ENCODE assay signal across 3 cellular contexts in genomic region chr5:95879661-95880060, GRCh38.
TF ChIP-seq lines count a peak whose summit lies in the region.

No MANE protein-coding gene starts in this region.

TF ChIP-seq in SK-N-SH treated with all-trans-retinoic acid at 6 μM for 48 hours, 23 proteins besides CTCF, POLR2A, EP300 and RAD21:
- TF ChIP-seq ISL1 (CRISPR knock-in tag; IDR thresholded peaks at IDR 0.05): no peak
- TF ChIP-seq ZFP30 (CRISPR knock-in tag; IDR thresholded peaks at IDR 0.05): no peak
- no peak for TF ChIP-seq CREB5 (CRISPR knock-in tag; IDR thresholded peaks at IDR 0.05; ENCODE audit: low read depth)
- TF ChIP-seq BACH2 (CRISPR knock-in tag; IDR thresholded peaks at IDR 0.05; ENCODE audit: borderline replicate concordance): no peak
- TF ChIP-seq ESRRG (CRISPR knock-in tag; IDR thresholded peaks at IDR 0.05): no peak
- no peak for TF ChIP-seq TCF4 (CRISPR knock-in tag; IDR thresholded peaks at IDR 0.05; ENCODE audit: borderline replicate concordance)
- no peak for TF ChIP-seq PPARA (CRISPR knock-in tag; IDR thresholded peaks at IDR 0.05; ENCODE audit: borderline replicate concordance)
- no peak for TF ChIP-seq GLIS3 (CRISPR knock-in tag; IDR thresholded peaks at IDR 0.05)
- TF ChIP-seq OSR1 (CRISPR knock-in tag; IDR thresholded peaks at IDR 0.05): no peak
- no peak for TF ChIP-seq ZC3H10 (CRISPR knock-in tag; IDR thresholded peaks at IDR 0.05)
- no peak for TF ChIP-seq TSHZ2 (CRISPR knock-in tag; IDR thresholded peaks at IDR 0.05)
- no peak for TF ChIP-seq TOX (CRISPR knock-in tag; IDR thresholded peaks at IDR 0.05; ENCODE audit: borderline replicate concordance)
- TF ChIP-seq CSDC2 (CRISPR knock-in tag; IDR thresholded peaks at IDR 0.05): no peak
- no peak for TF ChIP-seq CSRNP3 (CRISPR knock-in tag; IDR thresholded peaks at IDR 0.05)
- TF ChIP-seq ZFP3 (CRISPR knock-in tag; IDR thresholded peaks at IDR 0.05): no peak

TF ChIP-seq in SK-N-SH, 30 proteins besides CTCF, POLR2A, EP300 and RAD21 (continued from another document):
- TF ChIP-seq IRF3 (IDR thresholded peaks at IDR 0.05; ENCODE audit: low read depth, low read length) (no peak), POLR2AphosphoS5 (IDR thresholded peaks at IDR 0.05; ENCODE audit: low read depth, low read length) (no peak), FOSL2 (IDR thresholded peaks at IDR 0.05; ENCODE audit: borderline replicate concordance, low read depth) (no peak), EZH2phosphoT487 (IDR thresholded peaks at IDR 0.05; ENCODE audit: borderline replicate concordance, low read depth) (no peak), USF1 (IDR thresholded peaks at IDR 0.05; ENCODE audit: borderline replicate concordance, low read depth) (no peak), JUND (IDR thresholded peaks at IDR 0.05) (no peak), GATA2 (CRISPR knock-in tag; IDR thresholded peaks at IDR 0.05) (no peak), PBX3 (IDR thresholded peaks at IDR 0.05) (no peak), TCF12 (IDR thresholded peaks at IDR 0.05) (no peak), REST (IDR thresholded peaks at IDR 0.05; ENCODE audit: low read depth, low read length) (no peak)

TF ChIP-seq in IMR-90, 13 proteins besides CTCF, POLR2A, EP300 and RAD21:
- no peak for TF ChIP-seq MAZ (IDR thresholded peaks at IDR 0.05; ENCODE audit: borderline replicate concordance, low read depth, low read length)
- TF ChIP-seq USF2 (IDR thresholded peaks at IDR 0.05; ENCODE audit: low read depth, low read length): no peak
- no peak for TF ChIP-seq FOS (IDR thresholded peaks at IDR 0.05; ENCODE audit: low read depth, low read length)
- no peak for TF ChIP-seq SMC3 (IDR thresholded peaks at IDR 0.05; ENCODE audit: low read depth, low read length)
- no peak for TF ChIP-seq CEBPB (IDR thresholded peaks at IDR 0.05; ENCODE audit: low read depth, low read length)
- no peak for TF ChIP-seq CHD1 (IDR thresholded peaks at IDR 0.05; ENCODE audit: low read depth, low read length)
- TF ChIP-seq BHLHE40 (IDR thresholded peaks at IDR 0.05; ENCODE audit: low read depth, low read length): no peak
- TF ChIP-seq ELK1 (IDR thresholded peaks at IDR 0.05; ENCODE audit: borderline replicate concordance, low read depth, low read length): no peak
- no peak for TF ChIP-seq RFX5 (IDR thresholded peaks at IDR 0.05; ENCODE audit: low read depth, low read length)
- no peak for TF ChIP-seq NFE2L2 (IDR thresholded peaks at IDR 0.05; ENCODE audit: low read depth, low read length)
- no peak for TF ChIP-seq MXI1 (IDR thresholded peaks at IDR 0.05; ENCODE audit: borderline replicate concordance, low read depth, low read length)
- TF ChIP-seq MAFK (IDR thresholded peaks at IDR 0.05; ENCODE audit: low read depth, low read length): no peak
- TF ChIP-seq RCOR1 (IDR thresholded peaks at IDR 0.05; ENCODE audit: insufficient replicate concordance, low read length): no peak
